In genomic region chr9:138021251-138022056, GRCh38 we compare ENCODE assay signal across 2 cellular contexts.
TF ChIP-seq lines count a peak whose summit lies in the region.

No MANE protein-coding gene starts in this region.

TF ChIP-seq in SK-N-SH, 30 proteins besides CTCF, POLR2A, EP300 and RAD21 (continued from another document):
- TF ChIP-seq, protein P1, sequence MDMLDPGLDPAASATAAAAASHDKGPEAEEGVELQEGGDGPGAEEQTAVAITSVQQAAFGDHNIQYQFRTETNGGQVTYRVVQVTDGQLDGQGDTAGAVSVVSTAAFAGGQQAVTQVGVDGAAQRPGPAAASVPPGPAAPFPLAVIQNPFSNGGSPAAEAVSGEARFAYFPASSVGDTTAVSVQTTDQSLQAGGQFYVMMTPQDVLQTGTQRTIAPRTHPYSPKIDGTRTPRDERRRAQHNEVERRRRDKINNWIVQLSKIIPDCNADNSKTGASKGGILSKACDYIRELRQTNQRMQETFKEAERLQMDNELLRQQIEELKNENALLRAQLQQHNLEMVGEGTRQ (IDR thresholded peaks at IDR 0.05; ENCODE audit: borderline replicate concordance, low read depth, low read length) = no peak
- no peak for TF ChIP-seq SIN3A (IDR thresholded peaks at IDR 0.05; ENCODE audit: borderline replicate concordance, low read depth, low read length)
- no peak for TF ChIP-seq GABPA (IDR thresholded peaks at IDR 0.05; ENCODE audit: low read depth)

TF ChIP-seq in SK-N-SH treated with all-trans-retinoic acid at 6 μM for 48 hours, 23 proteins besides CTCF, POLR2A, EP300 and RAD21 (continued from another document):
- TF ChIP-seq TSHZ2 (CRISPR knock-in tag; IDR thresholded peaks at IDR 0.05) (no peak), GLIS3 (CRISPR knock-in tag; IDR thresholded peaks at IDR 0.05) (no peak), PATZ1 (CRISPR knock-in tag; IDR thresholded peaks at IDR 0.05; ENCODE audit: borderline replicate concordance) (no peak), ZNF8 (CRISPR knock-in tag; IDR thresholded peaks at IDR 0.05) (no peak), BACH2 (CRISPR knock-in tag; IDR thresholded peaks at IDR 0.05; ENCODE audit: borderline replicate concordance) (no peak), TCF4 (CRISPR knock-in tag; IDR thresholded peaks at IDR 0.05; ENCODE audit: borderline replicate concordance) (no peak), SNAI2 (CRISPR knock-in tag; IDR thresholded peaks at IDR 0.05) (no peak)
- TF ChIP-seq, protein P2, sequence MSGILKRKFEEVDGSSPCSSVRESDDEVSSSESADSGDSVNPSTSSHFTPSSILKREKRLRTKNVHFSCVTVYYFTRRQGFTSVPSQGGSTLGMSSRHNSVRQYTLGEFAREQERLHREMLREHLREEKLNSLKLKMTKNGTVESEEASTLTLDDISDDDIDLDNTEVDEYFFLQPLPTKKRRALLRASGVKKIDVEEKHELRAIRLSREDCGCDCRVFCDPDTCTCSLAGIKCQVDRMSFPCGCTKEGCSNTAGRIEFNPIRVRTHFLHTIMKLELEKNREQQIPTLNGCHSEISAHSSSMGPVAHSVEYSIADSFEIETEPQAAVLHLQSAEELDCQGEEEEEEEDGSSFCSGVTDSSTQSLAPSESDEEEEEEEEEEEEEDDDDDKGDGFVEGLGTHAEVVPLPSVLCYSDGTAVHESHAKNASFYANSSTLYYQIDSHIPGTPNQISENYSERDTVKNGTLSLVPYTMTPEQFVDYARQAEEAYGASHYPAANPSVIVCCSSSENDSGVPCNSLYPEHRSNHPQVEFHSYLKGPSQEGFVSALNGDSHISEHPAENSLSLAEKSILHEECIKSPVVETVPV (CRISPR knock-in tag; IDR thresholded peaks at IDR 0.05) = no peak
